In the genomic region with DNA sequence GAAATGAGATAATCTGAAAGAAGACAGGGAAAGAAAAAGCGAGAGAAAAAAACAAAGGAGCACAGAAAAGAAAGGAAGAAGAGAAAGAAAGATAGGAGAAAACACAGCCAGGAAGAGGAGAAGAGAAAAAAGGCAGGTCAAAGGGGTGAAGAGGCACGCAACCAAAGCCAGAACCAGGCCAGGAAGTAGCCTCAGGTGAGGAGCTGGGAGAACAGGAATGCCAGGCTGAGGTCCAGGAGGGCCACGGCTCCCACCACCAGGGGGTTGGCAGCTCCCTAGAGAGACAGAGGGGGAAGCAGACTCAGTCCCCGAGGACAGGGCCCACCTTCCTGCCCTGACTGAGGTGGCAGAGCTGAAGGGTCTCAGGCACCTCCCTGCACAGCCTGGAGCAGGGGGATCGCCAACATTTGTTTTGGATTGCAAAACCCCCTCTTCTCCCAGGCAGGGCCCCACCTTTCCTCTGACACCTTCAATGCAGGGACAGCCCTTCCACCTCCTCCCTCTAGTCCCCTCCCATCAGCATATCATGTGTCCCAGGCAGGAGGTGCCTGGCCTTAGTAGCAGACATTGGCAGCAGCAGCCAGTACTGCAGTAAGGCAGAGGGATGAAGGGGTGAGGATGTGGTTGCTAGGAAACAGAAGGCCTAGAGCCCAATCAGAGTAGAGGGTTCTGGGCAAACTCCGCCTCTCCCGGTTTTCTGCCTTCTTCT, we compare ENCODE assay signal across 1 cellular context.
TF ChIP-seq lines count a peak whose summit lies in the region.

No MANE protein-coding gene starts in this region.

TF ChIP-seq in HepG2, 621 proteins besides CTCF, POLR2A, EP300 and RAD21 (continued from another document):
- TF ChIP-seq ZNF121 (CRISPR knock-in tag; IDR thresholded peaks at IDR 0.05) (no peak), TBX2 (CRISPR knock-in tag; IDR thresholded peaks at IDR 0.05; ENCODE audit: borderline replicate concordance) (peak; percentile 36; the same call in 1 of the 2 replicates), ETV5 (CRISPR knock-in tag; IDR thresholded peaks at IDR 0.05; ENCODE audit: borderline replicate concordance) (peak; percentile 22; the same call in 1 of the 2 replicates), ZNF567 (CRISPR knock-in tag; IDR thresholded peaks at IDR 0.05; ENCODE audit: borderline replicate concordance) (0 out of 2 replicates have a peak, but pooled peaks have one; percentile 33), KDM3A (CRISPR knock-in tag; IDR thresholded peaks at IDR 0.05; ENCODE audit: low read depth) (no peak), PHB2 (IDR thresholded peaks at IDR 0.05; ENCODE audit: partially characterized antibody) (no peak), NR1H2 (CRISPR knock-in tag; IDR thresholded peaks at IDR 0.05; ENCODE audit: borderline replicate concordance, low read depth) (no peak), CCAR2 (optimal IDR thresholded peaks at IDR 0.05; ENCODE audit: low read depth, low read length) (peak; percentile 59), ZKSCAN1 (IDR thresholded peaks at IDR 0.05; ENCODE audit: low read length) (no peak), MNT (IDR thresholded peaks at IDR 0.05) (no peak), SIN3B (IDR thresholded peaks at IDR 0.05; ENCODE audit: low read length) (no peak), ZNF549 (CRISPR knock-in tag; IDR thresholded peaks at IDR 0.05) (no peak), RFX5 (IDR thresholded peaks at IDR 0.05; ENCODE audit: low read depth, low read length) (no peak), YEATS4 (CRISPR knock-in tag; IDR thresholded peaks at IDR 0.05; ENCODE audit: borderline replicate concordance) (no peak), ZNF574 (CRISPR knock-in tag; IDR thresholded peaks at IDR 0.05) (0 out of 2 replicates have a peak, but pooled peaks have one; percentile 10), AFF4 (CRISPR knock-in tag; IDR thresholded peaks at IDR 0.05) (no peak), U2AF1 (optimal IDR thresholded peaks at IDR 0.05; ENCODE audit: low read depth, low read length) (no peak), WIZ (CRISPR knock-in tag; IDR thresholded peaks at IDR 0.05) (no peak), KLF15 (CRISPR knock-in tag; IDR thresholded peaks at IDR 0.05; ENCODE audit: borderline replicate concordance) (no peak), ZNF225 (CRISPR knock-in tag; IDR thresholded peaks at IDR 0.05) (peak; percentile 86; the same call in 1 of the 2 replicates), HCFC1 (IDR thresholded peaks at IDR 0.05; ENCODE audit: low read depth, low read length) (no peak), RFX3 (CRISPR knock-in tag; IDR thresholded peaks at IDR 0.05) (peak; percentile 46; the same call in 1 of the 2 replicates), ZNF580 (CRISPR knock-in tag; IDR thresholded peaks at IDR 0.05; ENCODE audit: borderline replicate concordance, low read depth) (no peak)
- TF ChIP-seq, protein P1, sequence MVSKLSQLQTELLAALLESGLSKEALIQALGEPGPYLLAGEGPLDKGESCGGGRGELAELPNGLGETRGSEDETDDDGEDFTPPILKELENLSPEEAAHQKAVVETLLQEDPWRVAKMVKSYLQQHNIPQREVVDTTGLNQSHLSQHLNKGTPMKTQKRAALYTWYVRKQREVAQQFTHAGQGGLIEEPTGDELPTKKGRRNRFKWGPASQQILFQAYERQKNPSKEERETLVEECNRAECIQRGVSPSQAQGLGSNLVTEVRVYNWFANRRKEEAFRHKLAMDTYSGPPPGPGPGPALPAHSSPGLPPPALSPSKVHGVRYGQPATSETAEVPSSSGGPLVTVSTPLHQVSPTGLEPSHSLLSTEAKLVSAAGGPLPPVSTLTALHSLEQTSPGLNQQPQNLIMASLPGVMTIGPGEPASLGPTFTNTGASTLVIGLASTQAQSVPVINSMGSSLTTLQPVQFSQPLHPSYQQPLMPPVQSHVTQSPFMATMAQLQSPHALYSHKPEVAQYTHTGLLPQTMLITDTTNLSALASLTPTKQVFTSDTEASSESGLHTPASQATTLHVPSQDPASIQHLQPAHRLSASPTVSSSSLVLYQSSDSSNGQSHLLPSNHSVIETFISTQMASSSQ (IDR thresholded peaks at IDR 0.05; ENCODE audit: low read depth): no peak
- TF ChIP-seq, protein P1 (CRISPR knock-in tag; IDR thresholded peaks at IDR 0.05; ENCODE audit: borderline replicate concordance): no peak
- TF ChIP-seq, protein P2, sequence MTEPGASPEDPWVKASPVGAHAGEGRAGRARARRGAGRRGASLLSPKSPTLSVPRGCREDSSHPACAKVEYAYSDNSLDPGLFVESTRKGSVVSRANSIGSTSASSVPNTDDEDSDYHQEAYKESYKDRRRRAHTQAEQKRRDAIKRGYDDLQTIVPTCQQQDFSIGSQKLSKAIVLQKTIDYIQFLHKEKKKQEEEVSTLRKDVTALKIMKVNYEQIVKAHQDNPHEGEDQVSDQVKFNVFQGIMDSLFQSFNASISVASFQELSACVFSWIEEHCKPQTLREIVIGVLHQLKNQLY (CRISPR knock-in tag; IDR thresholded peaks at IDR 0.05): no peak
- TF ChIP-seq, protein P3, sequence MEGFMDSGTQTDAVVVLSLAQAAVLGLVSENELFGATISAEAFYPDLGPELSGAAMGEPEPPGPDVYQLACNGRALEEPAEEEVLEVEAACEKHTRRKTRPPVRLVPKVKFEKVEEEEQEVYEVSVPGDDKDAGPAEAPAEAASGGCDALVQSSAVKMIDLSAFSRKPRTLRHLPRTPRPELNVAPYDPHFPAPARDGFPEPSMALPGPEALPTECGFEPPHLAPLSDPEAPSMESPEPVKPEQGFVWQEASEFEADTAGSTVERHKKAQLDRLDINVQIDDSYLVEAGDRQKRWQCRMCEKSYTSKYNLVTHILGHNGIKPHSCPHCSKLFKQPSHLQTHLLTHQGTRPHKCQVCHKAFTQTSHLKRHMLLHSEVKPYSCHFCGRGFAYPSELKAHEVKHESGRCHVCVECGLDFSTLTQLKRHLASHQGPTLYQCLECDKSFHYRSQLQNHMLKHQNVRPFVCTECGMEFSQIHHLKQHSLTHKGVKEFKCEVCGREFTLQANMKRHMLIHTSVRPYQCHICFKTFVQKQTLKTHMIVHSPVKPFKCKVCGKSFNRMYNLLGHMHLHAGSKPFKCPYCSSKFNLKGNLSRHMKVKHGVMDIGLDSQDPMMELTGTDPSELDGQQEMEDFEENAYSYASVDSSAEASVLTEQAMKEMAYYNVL (CRISPR knock-in tag; IDR thresholded peaks at IDR 0.05; ENCODE audit: borderline replicate concordance): no peak
- TF ChIP-seq, protein P4, sequence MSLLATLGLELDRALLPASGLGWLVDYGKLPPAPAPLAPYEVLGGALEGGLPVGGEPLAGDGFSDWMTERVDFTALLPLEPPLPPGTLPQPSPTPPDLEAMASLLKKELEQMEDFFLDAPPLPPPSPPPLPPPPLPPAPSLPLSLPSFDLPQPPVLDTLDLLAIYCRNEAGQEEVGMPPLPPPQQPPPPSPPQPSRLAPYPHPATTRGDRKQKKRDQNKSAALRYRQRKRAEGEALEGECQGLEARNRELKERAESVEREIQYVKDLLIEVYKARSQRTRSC (CRISPR knock-in tag; IDR thresholded peaks at IDR 0.05; ENCODE audit: low read depth): no peak
- TF ChIP-seq, protein P5, sequence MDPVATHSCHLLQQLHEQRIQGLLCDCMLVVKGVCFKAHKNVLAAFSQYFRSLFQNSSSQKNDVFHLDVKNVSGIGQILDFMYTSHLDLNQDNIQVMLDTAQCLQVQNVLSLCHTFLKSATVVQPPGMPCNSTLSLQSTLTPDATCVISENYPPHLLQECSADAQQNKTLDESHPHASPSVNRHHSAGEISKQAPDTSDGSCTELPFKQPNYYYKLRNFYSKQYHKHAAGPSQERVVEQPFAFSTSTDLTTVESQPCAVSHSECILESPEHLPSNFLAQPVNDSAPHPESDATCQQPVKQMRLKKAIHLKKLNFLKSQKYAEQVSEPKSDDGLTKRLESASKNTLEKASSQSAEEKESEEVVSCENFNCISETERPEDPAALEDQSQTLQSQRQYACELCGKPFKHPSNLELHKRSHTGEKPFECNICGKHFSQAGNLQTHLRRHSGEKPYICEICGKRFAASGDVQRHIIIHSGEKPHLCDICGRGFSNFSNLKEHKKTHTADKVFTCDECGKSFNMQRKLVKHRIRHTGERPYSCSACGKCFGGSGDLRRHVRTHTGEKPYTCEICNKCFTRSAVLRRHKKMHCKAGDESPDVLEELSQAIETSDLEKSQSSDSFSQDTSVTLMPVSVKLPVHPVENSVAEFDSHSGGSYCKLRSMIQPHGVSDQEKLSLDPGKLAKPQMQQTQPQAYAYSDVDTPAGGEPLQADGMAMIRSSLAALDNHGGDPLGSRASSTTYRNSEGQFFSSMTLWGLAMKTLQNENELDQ (CRISPR knock-in tag; IDR thresholded peaks at IDR 0.05; ENCODE audit: borderline replicate concordance): no peak
